Comparison of ENCODE assay signal across 1 cellular context in the genomic region with DNA sequence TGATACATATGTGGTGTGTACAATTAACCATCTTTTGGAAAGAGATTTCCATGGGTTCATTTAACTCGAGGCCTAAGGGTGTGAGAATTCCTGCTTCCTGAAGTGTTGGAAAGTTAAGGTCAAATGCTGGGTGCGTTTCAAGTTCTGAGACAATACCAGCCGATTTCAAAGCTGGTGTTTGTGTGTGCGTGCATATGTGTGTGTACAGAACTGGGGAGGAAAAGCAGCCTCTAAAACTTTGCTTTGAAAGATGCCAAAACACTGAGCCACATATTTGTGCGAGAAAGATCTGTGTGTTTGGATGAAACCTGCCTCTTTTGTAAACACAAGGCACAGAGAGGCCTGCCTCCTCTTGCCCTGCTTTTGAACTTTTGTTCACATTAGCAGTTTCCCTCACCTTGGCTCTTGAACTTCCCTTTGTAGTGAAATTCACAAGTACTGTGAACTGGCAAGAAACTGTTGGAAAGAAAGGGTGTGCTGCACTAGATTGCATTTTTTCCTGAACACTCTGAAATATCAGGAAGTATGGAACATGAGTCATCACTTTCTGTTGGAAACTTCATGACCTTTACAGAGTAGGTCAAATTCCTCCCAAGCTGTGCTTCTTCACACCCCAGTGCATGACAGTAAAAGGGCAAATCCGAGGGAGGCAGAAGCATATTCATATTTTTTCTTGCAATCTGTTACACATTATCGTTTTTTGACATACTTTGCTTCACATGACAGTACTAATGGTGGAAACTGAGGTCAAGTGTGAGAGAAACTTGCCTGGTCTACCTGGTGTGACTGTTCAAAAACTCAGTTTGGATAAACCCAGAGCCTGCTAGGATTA.
A peak's percentile ranks its signal among the peaks of the same experiment; 100 is the strongest.
TF ChIP-seq lines count a peak whose summit lies in the region.

No MANE protein-coding gene starts in this region.

TF ChIP-seq in HepG2, 621 proteins besides CTCF, POLR2A, EP300 and RAD21 (continued from another document and continues in another):
- TF ChIP-seq, protein P1, sequence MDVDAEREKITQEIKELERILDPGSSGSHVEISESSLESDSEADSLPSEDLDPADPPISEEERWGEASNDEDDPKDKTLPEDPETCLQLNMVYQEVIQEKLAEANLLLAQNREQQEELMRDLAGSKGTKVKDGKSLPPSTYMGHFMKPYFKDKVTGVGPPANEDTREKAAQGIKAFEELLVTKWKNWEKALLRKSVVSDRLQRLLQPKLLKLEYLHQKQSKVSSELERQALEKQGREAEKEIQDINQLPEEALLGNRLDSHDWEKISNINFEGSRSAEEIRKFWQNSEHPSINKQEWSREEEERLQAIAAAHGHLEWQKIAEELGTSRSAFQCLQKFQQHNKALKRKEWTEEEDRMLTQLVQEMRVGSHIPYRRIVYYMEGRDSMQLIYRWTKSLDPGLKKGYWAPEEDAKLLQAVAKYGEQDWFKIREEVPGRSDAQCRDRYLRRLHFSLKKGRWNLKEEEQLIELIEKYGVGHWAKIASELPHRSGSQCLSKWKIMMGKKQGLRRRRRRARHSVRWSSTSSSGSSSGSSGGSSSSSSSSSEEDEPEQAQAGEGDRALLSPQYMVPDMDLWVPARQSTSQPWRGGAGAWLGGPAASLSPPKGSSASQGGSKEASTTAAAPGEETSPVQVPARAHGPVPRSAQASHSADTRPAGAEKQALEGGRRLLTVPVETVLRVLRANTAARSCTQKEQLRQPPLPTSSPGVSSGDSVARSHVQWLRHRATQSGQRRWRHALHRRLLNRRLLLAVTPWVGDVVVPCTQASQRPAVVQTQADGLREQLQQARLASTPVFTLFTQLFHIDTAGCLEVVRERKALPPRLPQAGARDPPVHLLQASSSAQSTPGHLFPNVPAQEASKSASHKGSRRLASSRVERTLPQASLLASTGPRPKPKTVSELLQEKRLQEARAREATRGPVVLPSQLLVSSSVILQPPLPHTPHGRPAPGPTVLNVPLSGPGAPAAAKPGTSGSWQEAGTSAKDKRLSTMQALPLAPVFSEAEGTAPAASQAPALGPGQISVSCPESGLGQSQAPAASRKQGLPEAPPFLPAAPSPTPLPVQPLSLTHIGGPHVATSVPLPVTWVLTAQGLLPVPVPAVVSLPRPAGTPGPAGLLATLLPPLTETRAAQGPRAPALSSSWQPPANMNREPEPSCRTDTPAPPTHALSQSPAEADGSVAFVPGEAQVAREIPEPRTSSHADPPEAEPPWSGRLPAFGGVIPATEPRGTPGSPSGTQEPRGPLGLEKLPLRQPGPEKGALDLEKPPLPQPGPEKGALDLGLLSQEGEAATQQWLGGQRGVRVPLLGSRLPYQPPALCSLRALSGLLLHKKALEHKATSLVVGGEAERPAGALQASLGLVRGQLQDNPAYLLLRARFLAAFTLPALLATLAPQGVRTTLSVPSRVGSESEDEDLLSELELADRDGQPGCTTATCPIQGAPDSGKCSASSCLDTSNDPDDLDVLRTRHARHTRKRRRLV (CRISPR knock-in tag; IDR thresholded peaks at IDR 0.05), result peak; percentile 49; the same call in 1 of the 2 replicates
- TF ChIP-seq MIER3 (CRISPR knock-in tag; IDR thresholded peaks at IDR 0.05; ENCODE audit: borderline replicate concordance) (peak; percentile 99), HNRNPH1 (optimal IDR thresholded peaks at IDR 0.05; ENCODE audit: low read depth, low read length) (no peak), ZNF335 (CRISPR knock-in tag; IDR thresholded peaks at IDR 0.05) (peak; percentile 77; the same call in 1 of the 2 replicates), RBM22 (optimal IDR thresholded peaks at IDR 0.05; ENCODE audit: low read length) (no peak), FOXK1 (CRISPR knock-in tag; IDR thresholded peaks at IDR 0.05; ENCODE audit: borderline replicate concordance, low read depth) (peak; percentile 95), ETV6 (CRISPR knock-in tag; conservative IDR thresholded peaks at IDR 0.05) (peak; percentile 62; the same call in 1 of the 2 replicates), ZSCAN20 (CRISPR knock-in tag; IDR thresholded peaks at IDR 0.05; ENCODE audit: borderline replicate concordance) (no peak), ZNF34 (CRISPR knock-in tag; IDR thresholded peaks at IDR 0.05; ENCODE audit: borderline replicate concordance) (0 out of 2 replicates have a peak, but pooled peaks have one; percentile 84), NFE2 (CRISPR knock-in tag; IDR thresholded peaks at IDR 0.05) (peak; percentile 78; the same call in 1 of the 2 replicates), ZFY (CRISPR knock-in tag; IDR thresholded peaks at IDR 0.05) (peak; percentile 77), ZNF484 (CRISPR knock-in tag; IDR thresholded peaks at IDR 0.05; ENCODE audit: borderline replicate concordance, low read depth) (no peak), ZEB1 (IDR thresholded peaks at IDR 0.05; ENCODE audit: insufficient replicate concordance, low read depth) (peak; percentile 60), RBM39 (IDR thresholded peaks at IDR 0.05; ENCODE audit: low read depth, low read length, poor library complexity, severe bottlenecking) (no peak), KLF15 (CRISPR knock-in tag; IDR thresholded peaks at IDR 0.05; ENCODE audit: borderline replicate concordance) (no peak; the same call in 1 of the 2 replicates), ZNF703 (CRISPR knock-in tag; IDR thresholded peaks at IDR 0.05; ENCODE audit: borderline replicate concordance) (peak; percentile 37; the same call in 1 of the 2 replicates), NFIC (IDR thresholded peaks at IDR 0.05; ENCODE audit: low read length) (peak; percentile 98), ZSCAN30 (CRISPR knock-in tag; IDR thresholded peaks at IDR 0.05) (no peak), SKIL (CRISPR knock-in tag; IDR thresholded peaks at IDR 0.05; ENCODE audit: borderline replicate concordance) (peak; percentile 99), ZNF350 (CRISPR knock-in tag; IDR thresholded peaks at IDR 0.05; ENCODE audit: borderline replicate concordance, low read depth) (peak; percentile 91), TRIM24 (CRISPR knock-in tag; IDR thresholded peaks at IDR 0.05) (peak; percentile 91), ZNF138 (CRISPR knock-in tag; IDR thresholded peaks at IDR 0.05; ENCODE audit: low read depth) (0 out of 2 replicates have a peak, but pooled peaks have one; percentile 36), ISL2 (CRISPR knock-in tag; IDR thresholded peaks at IDR 0.05) (peak; percentile 97), TSC22D2 (CRISPR knock-in tag; IDR thresholded peaks at IDR 0.05; ENCODE audit: borderline replicate concordance) (no peak; the same call in 1 of the 2 replicates), ZNF878 (CRISPR knock-in tag; IDR thresholded peaks at IDR 0.05) (peak; percentile 79; the same call in 1 of the 2 replicates), ZNF224 (CRISPR knock-in tag; IDR thresholded peaks at IDR 0.05) (no peak), ELF4 (CRISPR knock-in tag; IDR thresholded peaks at IDR 0.05; ENCODE audit: borderline replicate concordance) (peak; percentile 85), CREB3 (CRISPR knock-in tag; IDR thresholded peaks at IDR 0.05) (peak; percentile 78; the same call in 1 of the 2 replicates), MIER2 (CRISPR knock-in tag; IDR thresholded peaks at IDR 0.05) (peak; percentile 61; the same call in 1 of the 2 replicates), ZMAT3 (CRISPR knock-in tag; conservative IDR thresholded peaks at IDR 0.05) (no peak; the same call in 1 of the 2 replicates), ZNF749 (CRISPR knock-in tag; IDR thresholded peaks at IDR 0.05; ENCODE audit: borderline replicate concordance) (peak; percentile 66; the same call in 1 of the 2 replicates), SOX5 (CRISPR knock-in tag; IDR thresholded peaks at IDR 0.05; ENCODE audit: borderline replicate concordance) (peak; percentile 99), NR0B2 (CRISPR knock-in tag; IDR thresholded peaks at IDR 0.05) (no peak), MZF1 (CRISPR knock-in tag; IDR thresholded peaks at IDR 0.05; ENCODE audit: borderline replicate concordance) (no peak), CHD2 (IDR thresholded peaks at IDR 0.05; ENCODE audit: low read depth, low read length) (no peak), MED8 (CRISPR knock-in tag; IDR thresholded peaks at IDR 0.05; ENCODE audit: insufficient replicate concordance) (peak; percentile 92), ZNF672 (CRISPR knock-in tag; IDR thresholded peaks at IDR 0.05) (no peak), ZNF558 (CRISPR knock-in tag; IDR thresholded peaks at IDR 0.05; ENCODE audit: borderline replicate concordance) (peak; percentile 90; the same call in 1 of the 2 replicates), TCF12 (IDR thresholded peaks at IDR 0.05) (no peak), TCF12 (CRISPR knock-in tag; IDR thresholded peaks at IDR 0.05) (peak; percentile 92; the same call in 1 of the 2 replicates), ZKSCAN8 (CRISPR knock-in tag; IDR thresholded peaks at IDR 0.05; ENCODE audit: borderline replicate concordance) (peak; percentile 92), ZNF572 (CRISPR knock-in tag; IDR thresholded peaks at IDR 0.05) (no peak), ZNF660 (CRISPR knock-in tag; IDR thresholded peaks at IDR 0.05; ENCODE audit: borderline replicate concordance, low read depth) (no peak), ZNF10 (CRISPR knock-in tag; IDR thresholded peaks at IDR 0.05; ENCODE audit: borderline replicate concordance, low read depth) (no peak), ZFP1 (CRISPR knock-in tag; IDR thresholded peaks at IDR 0.05) (peak; percentile 88), CERS6 (CRISPR knock-in tag; IDR thresholded peaks at IDR 0.05) (no peak), NFE2L2 (IDR thresholded peaks at IDR 0.05; ENCODE audit: low read length) (peak; percentile 99), SMAD1 (CRISPR knock-in tag; IDR thresholded peaks at IDR 0.05; ENCODE audit: borderline replicate concordance, low read depth) (peak; percentile 59; the same call in 1 of the 2 replicates)
- TF ChIP-seq, protein P2, sequence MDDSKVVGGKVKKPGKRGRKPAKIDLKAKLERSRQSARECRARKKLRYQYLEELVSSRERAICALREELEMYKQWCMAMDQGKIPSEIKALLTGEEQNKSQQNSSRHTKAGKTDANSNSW (CRISPR knock-in tag; IDR thresholded peaks at IDR 0.05; ENCODE audit: borderline replicate concordance), result no peak
- TF ChIP-seq, protein P3, sequence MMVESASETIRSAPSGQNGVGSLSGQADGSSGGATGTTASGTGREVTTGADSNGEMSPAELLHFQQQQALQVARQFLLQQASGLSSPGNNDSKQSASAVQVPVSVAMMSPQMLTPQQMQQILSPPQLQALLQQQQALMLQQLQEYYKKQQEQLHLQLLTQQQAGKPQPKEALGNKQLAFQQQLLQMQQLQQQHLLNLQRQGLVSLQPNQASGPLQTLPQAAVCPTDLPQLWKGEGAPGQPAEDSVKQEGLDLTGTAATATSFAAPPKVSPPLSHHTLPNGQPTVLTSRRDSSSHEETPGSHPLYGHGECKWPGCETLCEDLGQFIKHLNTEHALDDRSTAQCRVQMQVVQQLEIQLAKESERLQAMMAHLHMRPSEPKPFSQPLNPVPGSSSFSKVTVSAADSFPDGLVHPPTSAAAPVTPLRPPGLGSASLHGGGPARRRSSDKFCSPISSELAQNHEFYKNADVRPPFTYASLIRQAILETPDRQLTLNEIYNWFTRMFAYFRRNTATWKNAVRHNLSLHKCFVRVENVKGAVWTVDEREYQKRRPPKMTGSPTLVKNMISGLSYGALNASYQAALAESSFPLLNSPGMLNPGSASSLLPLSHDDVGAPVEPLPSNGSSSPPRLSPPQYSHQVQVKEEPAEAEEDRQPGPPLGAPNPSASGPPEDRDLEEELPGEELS (CRISPR knock-in tag; IDR thresholded peaks at IDR 0.05), result peak; percentile 100
- TF ChIP-seq, protein P4, sequence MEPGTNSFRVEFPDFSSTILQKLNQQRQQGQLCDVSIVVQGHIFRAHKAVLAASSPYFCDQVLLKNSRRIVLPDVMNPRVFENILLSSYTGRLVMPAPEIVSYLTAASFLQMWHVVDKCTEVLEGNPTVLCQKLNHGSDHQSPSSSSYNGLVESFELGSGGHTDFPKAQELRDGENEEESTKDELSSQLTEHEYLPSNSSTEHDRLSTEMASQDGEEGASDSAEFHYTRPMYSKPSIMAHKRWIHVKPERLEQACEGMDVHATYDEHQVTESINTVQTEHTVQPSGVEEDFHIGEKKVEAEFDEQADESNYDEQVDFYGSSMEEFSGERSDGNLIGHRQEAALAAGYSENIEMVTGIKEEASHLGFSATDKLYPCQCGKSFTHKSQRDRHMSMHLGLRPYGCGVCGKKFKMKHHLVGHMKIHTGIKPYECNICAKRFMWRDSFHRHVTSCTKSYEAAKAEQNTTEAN (CRISPR knock-in tag; conservative IDR thresholded peaks at IDR 0.05), result peak; percentile 100
